Comparison of ENCODE assay signal across 8 cellular contexts in the genomic region with DNA sequence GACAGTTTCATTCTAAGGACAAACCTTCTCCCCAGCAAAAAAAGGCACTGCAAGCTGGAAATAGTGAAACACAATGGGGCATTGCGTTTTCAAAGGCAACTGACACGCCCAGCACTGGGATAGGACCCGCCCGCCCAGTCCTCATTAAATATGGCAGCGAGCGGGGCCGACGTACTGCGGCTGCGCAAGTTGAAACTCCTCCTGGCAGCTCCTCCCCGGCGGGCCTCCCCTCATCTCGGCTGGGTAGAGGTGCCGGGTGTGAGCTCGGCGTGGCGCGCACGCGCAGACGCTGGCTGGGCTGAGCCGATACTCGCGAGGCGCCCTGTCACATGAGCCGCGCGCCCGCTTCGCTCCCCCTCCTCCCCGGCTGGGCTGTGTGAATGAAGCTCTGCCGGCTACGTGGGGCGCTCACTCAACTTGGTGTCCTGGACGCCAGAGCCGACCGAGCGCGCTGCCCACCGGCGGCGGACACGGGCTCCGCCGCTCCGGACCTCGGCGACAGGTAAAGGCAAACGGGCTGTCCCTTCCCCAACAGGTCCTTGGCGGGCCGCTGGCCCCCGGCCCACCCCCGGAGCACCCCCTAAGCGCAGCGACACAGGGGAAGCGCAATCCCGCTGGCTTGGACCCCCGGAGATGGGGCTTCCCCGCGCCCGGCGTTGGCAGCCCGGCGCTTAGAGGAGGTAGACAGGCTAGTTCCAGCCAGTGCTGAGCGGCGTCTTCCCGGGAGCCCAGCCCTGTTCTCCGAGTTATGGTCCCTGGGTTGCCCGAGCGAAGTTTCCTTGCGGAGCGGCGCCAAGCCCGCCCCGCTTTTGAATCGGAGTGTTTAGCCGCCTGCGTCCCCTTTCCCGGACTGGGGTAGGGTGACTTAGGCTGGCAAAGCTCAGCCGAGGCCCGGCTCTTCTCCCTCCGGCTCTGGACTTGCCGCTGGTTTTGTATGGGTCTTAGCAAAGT. TPM values are rescaled to one million over a fixed set of nuclear protein-coding genes. Genes with fewer than 3 reads are reported as not detected.
DNase-seq lines count a peak whose midpoint lies in the region; ATAC-seq and TF ChIP-seq lines count a peak whose summit lies in the region.

TSS of gene CLCN5 (plus strand) at position 306 of the 951 bp plus-strand sequence. CDS start 2,703 bp downstream, outside the sequence.

- TF ChIP-seq CTCF in BJ (IDR thresholded peaks at IDR 0.05; ENCODE audit: insufficient read depth, low read depth, low read length), result no peak

- peak within 1 kb of the TSS; percentile 80 for H3K4me3 Mint-ChIP-seq in activated CD4-positive, alpha-beta T cell treated with anti-CD3 and anti-CD28 coated beads, Interleukin-2, amount 10 ng/mL, durations not matched to agents 24 days and 14 days

- peaks cover 6% of the 10 kb centered on the region for H3K4me1 Mint-ChIP-seq in activated CD4-positive, alpha-beta T cell treated with anti-CD3 and anti-CD28 coated beads, Interleukin-2, amount 10 ng/mL, durations not matched to agents 24 days and 14 days

- no peaks in the 10 kb centered on the region for H3K27me3 Mint-ChIP-seq in activated CD4-positive, alpha-beta T cell treated with anti-CD3 and anti-CD28 coated beads, Interleukin-2, amount 10 ng/mL, durations not matched to agents 24 days and 14 days

- H3K9me3 Mint-ChIP-seq in activated CD4-positive, alpha-beta T cell treated with anti-CD3 and anti-CD28 coated beads, Interleukin-2, amount 10 ng/mL, durations not matched to agents 24 days and 14 days, result no peaks in the 10 kb centered on the region

- H3K4me3 ChIP-seq in BJ (ENCODE audit: low read depth, low read length), result peak within 1 kb of the TSS; percentile 68

- POLR2A ChIA-PET in BJ (lab: Charles Lee), result no interaction called here

- H3K36me3 Mint-ChIP-seq in activated CD4-positive, alpha-beta T cell treated with anti-CD3 and anti-CD28 coated beads, Interleukin-2, amount 10 ng/mL, durations not matched to agents 24 days and 14 days (ENCODE audit: low read depth), result peaks cover 6% of the 10 kb centered on the region

- CTCF ChIA-PET in BJ (lab: Yijun Ruan, JAX), result interaction anchor here (0.9 kb wide), 2 partner anchors 44 to 159 kb away, joined by 4 read pairs; partner anchors contain the start of gene USP27X

- ATAC-seq in GM19324 (IDR thresholded peaks at IDR 0.05; ENCODE audit: low FRiP score, unreplicated experiment) (peak; percentile 97), HG03460 (IDR thresholded peaks at IDR 0.05; ENCODE audit: unreplicated experiment) (peak; percentile 96)

- peak within 1 kb of the TSS; percentile 68 for H3K27ac Mint-ChIP-seq in activated CD4-positive, alpha-beta T cell treated with anti-CD3 and anti-CD28 coated beads, Interleukin-2, amount 10 ng/mL, durations not matched to agents 24 days and 14 days

- H3K36me3 ChIP-seq in BJ (ENCODE audit: control insufficient read depth, insufficient read depth, low read length), result no peaks in the 10 kb centered on the region

- DNase-seq in BJ (ENCODE audit: low read depth) (peak; percentile 70), NCI-H524 treated with DMSO at 0.1 percent for 48 hours (lab: John Stamatoyannopoulos, UW) (peak; percentile 87), cortex of kidney (lab: John Stamatoyannopoulos, UW) (peak; percentile 36), left kidney (ENCODE audit: low read depth, low spot score) (peak; percentile 98)
- DNase-seq in activated CD4-positive, alpha-beta T cell treated with anti-CD3 and anti-CD28 coated beads, Interleukin-2, amount 10 ng/mL, durations not matched to agents 24 days and 14 days, result peak; percentile 98
- peak; percentile 94 for DNase-seq in stimulated activated CD4-positive, alpha-beta T cell treated with anti-CD3 and anti-CD28 coated beads, Interleukin-1b, Interleukin-23, amount 100 ng/mL, for 48 hours

- intact Hi-C loops in activated CD4-positive, alpha-beta T cell treated with anti-CD3 and anti-CD28 coated beads, Interleukin-2, amount 10 ng/mL, durations not matched to agents 24 days and 14 days (cut with micrococcal nuclease), result loop anchor here (1.0 kb wide), 1 partner anchor 43 kb away; the partner anchor contains the start of gene USP27X

- H3K27me3 ChIP-seq in BJ (ENCODE audit: control insufficient read depth, insufficient read depth, low read length), result no peaks in the 10 kb centered on the region

RNA-seq across cellular contexts. Expression of gene CLCN5, which starts in this region (rescaled TPM):
- 1.3 and 2.4 TPM in 2 replicates for polyA plus RNA-seq in BJ (2011; rRNA removed)
- polyA minus RNA-seq in BJ (2011; rRNA and poly(A)+ RNA removed), result 4.9 and 5.4 TPM in 2 replicates
- 4.2 and 5.6 TPM in 2 replicates for total RNA-seq in activated CD4-positive, alpha-beta T cell treated with anti-CD3 and anti-CD28 coated beads, Interleukin-2, amount 10 ng/mL, durations not matched to agents 24 days and 14 days

Comparison
In these comparisons a context has a peak if more than half of its experiments do, and no peak if none do; other contexts are left out.
1. Peak in every context shown above with its lines: DNase-seq, ATAC-seq and H3K4me3 ChIP-seq.
2. DNase-seq: peak in every context shown above with its lines; median percentile 98 in activated CD4-positive, alpha-beta T cell treated with anti-CD3 and anti-CD28 coated beads, Interleukin-2, amount 10 ng/mL, durations not matched to agents 24 days and 14 days; 98 in left kidney; 94 in stimulated activated CD4-positive, alpha-beta T cell treated with anti-CD3 and anti-CD28 coated beads, Interleukin-1b, Interleukin-23, amount 100 ng/mL, for 48 hours; 87 in NCI-H524 treated with DMSO at 0.1 percent for 48 hours; 70 in BJ; 36 in cortex of kidney.